Comparison of ENCODE assay signal across 10 cellular contexts in genomic region chr17:82528484-82529265, GRCh38. TPM values are rescaled to one million over a fixed set of nuclear protein-coding genes. Genes with fewer than 3 reads are reported as not detected.
DNase-seq lines count a peak whose midpoint lies in the region; ATAC-seq and TF ChIP-seq lines count a peak whose summit lies in the region.
"Had no signal": no experiment of that assay in that cellular context is flagged by ENCODE, and none has a peak within 500 bp of the region (broad histone marks: within the 10 kb centered on the region; RNA-seq: fewer than 3 reads in every experiment).

No MANE protein-coding gene starts in this region.

- POLR2A ChIA-PET in MCF 10A (lab: Yijun Ruan, JAX) = interaction anchor here (0.5 to 11.5 kb wide), 21 partner anchors 7 to 506 kb away, joined by 3 to 165 read pairs (median 6); partner anchors contain the start of genes FOXK2, HEXD, OGFOD3 and SECTM1

- H3K36me3 ChIP-seq in suprapubic skin = no peaks in the 10 kb centered on the region

- peak overlapping the region; percentile 66 for H3K27ac ChIP-seq in suprapubic skin

- 26% methylated on average over 16 of the region's 17 CpGs for WGBS in suprapubic skin

- H3K27me3 Mint-ChIP-seq in MCF 10A (ENCODE audit: insufficient read depth, unreplicated experiment) = no peaks in the 10 kb centered on the region
- H3K27me3 Mint-ChIP-seq: B cell; stimulated activated naive CD8-positive, alpha-beta T cell treated with anti-CD3 and anti-CD28 coated beads, Interleukin-15, Interleukin-2, amounts not matched to agents 100 ng/mL and 50 ng/mL, for 24 hours had no signal

- H3K4me3 ChIP-seq in suprapubic skin = no peak overlapping the region

- ATAC-seq in left colon = peak; percentile 97
- ATAC-seq in HG03565 (IDR thresholded peaks at IDR 0.05; ENCODE audit: unreplicated experiment) = no peak

- H3K27ac Mint-ChIP-seq in MCF 10A (ENCODE audit: low read depth, unreplicated experiment) = peak overlapping the region; percentile 88
- H3K27ac Mint-ChIP-seq: stimulated activated naive CD8-positive, alpha-beta T cell treated with anti-CD3 and anti-CD28 coated beads, Interleukin-15, Interleukin-2, amounts not matched to agents 100 ng/mL and 50 ng/mL, for 24 hours had no signal

- TF ChIP-seq CTCF in MCF 10A (IDR thresholded peaks at IDR 0.05; ENCODE audit: unreplicated experiment) (peak; percentile 78), suprapubic skin (IDR thresholded peaks at IDR 0.05) (peak; percentile 42 to 57)

- H3K4me1 ChIP-seq in suprapubic skin = peaks cover 84% of the 10 kb centered on the region

- no peak for TF ChIP-seq EP300 in suprapubic skin (IDR thresholded peaks at IDR 0.05)

- peak overlapping the region; percentile 66 for H3K4me3 Mint-ChIP-seq in MCF 10A (ENCODE audit: unreplicated experiment)
- H3K4me3 Mint-ChIP-seq: B cell; stimulated activated naive CD8-positive, alpha-beta T cell treated with anti-CD3 and anti-CD28 coated beads, Interleukin-15, Interleukin-2, amounts not matched to agents 100 ng/mL and 50 ng/mL, for 24 hours had no signal

- peaks cover 50% of the 10 kb centered on the region for H3K4me1 Mint-ChIP-seq in MCF 10A (ENCODE audit: insufficient read depth, unreplicated experiment)

- CTCF ChIA-PET in MCF 10A (lab: Yijun Ruan, JAX) = interaction anchor here (0.6 to 2.1 kb wide), 12 partner anchors 9 to 170 kb away, joined by 3 to 8 read pairs (median 4); partner anchors contain the start of genes FOXK2 and TEX19

- DNase-seq in NCI-H1417 (lab: John Stamatoyannopoulos, UW) = peak in 2 of 3 experiments; percentile 46 to 74
- no peak for DNase-seq in NCI-H1417 treated with DMSO at 0.1 percent for 48 hours (lab: John Stamatoyannopoulos, UW)
- peak; percentile 73 for DNase-seq in NCI-H2227 (lab: John Stamatoyannopoulos, UW; ENCODE audit: unreplicated experiment)
- peak; percentile 95 for DNase-seq in MCF 10A (ENCODE audit: unreplicated experiment)
- peak; percentile 68 to 74 for DNase-seq in left colon
- DNase-seq in suprapubic skin (ENCODE audit: low spot score in 2 of 2) = peak in 1 of 2 donors; percentile 85
- no peak for DNase-seq in cortex of kidney (lab: John Stamatoyannopoulos, UW)

- no peaks in the 10 kb centered on the region for H3K9me3 Mint-ChIP-seq in MCF 10A (ENCODE audit: unreplicated experiment)
- H3K9me3 Mint-ChIP-seq: stimulated activated naive CD8-positive, alpha-beta T cell treated with anti-CD3 and anti-CD28 coated beads, Interleukin-15, Interleukin-2, amounts not matched to agents 100 ng/mL and 50 ng/mL, for 24 hours had no signal

- H3K9me3 ChIP-seq in suprapubic skin = no peaks in the 10 kb centered on the region

- TF ChIP-seq POLR2A in suprapubic skin (IDR thresholded peaks at IDR 0.05) = no peak

- peaks cover 7% of the 10 kb centered on the region for H3K36me3 Mint-ChIP-seq in MCF 10A (ENCODE audit: insufficient read depth, unreplicated experiment)

- no TSS peak for BruUV-seq in MCF 10A (replicated peaks; lab: Mats Ljungman, UMichigan)

- intact Hi-C loops in MCF 10A (cut with micrococcal nuclease) = loop anchor here (1.0 to 10.0 kb wide), 5 partner anchors 24 to 174 kb away; partner anchors contain the start of genes CYBC1, HEXD, OGFOD3 and TEX19
- intact Hi-C loops in left colon (cut with DNase I, micrococcal nuclease) = no loop called here

- no peaks in the 10 kb centered on the region for H3K27me3 ChIP-seq in suprapubic skin

RNA-seq across cellular contexts. Expression of gene FOXK2, which starts 9.1 kb away (rescaled TPM):
- total RNA-seq in MCF 10A (2022) (85.9 and 104 TPM in 2 replicates), left colon (10 to 100 TPM; 40.4 to 48.7 TPM), suprapubic skin (10 to 100 TPM; 62.7 to 94.5 (median 78.4) TPM)

Comparison
In these comparisons a context has a peak if more than half of its experiments do, and no peak if none do; other contexts are left out.
1. DNase-seq: peak in NCI-H1417 (2 of 3), NCI-H2227 (single experiment), MCF 10A (single experiment) and left colon (2 of 2); none in NCI-H1417 treated with DMSO at 0.1 percent for 48 hours (single experiment) and cortex of kidney (single experiment).